8 cellular contexts compared by ENCODE assay signal in genomic region chr16:56789360-56789759, GRCh38. TPM values are rescaled to one million over a fixed set of nuclear protein-coding genes. Genes with fewer than 3 reads are reported as not detected.
DNase-seq lines count a peak whose midpoint lies in the region; ATAC-seq and TF ChIP-seq lines count a peak whose summit lies in the region.

No MANE protein-coding gene starts in this region.

- TF ChIP-seq CTCF in AG10803 (conservative IDR thresholded peaks at IDR 0.05; ENCODE audit: low read length) (peak; percentile 51), colonic mucosa (IDR thresholded peaks at IDR 0.05) (no peak), neural progenitor cell (IDR thresholded peaks at IDR 0.05) (peak; percentile 36)

- H3K27ac Mint-ChIP-seq in neural progenitor cell: no peak overlapping the region

- peaks cover 39% of the 10 kb centered on the region for H3K4me1 Mint-ChIP-seq in neural progenitor cell

- H3K9ac ChIP-seq in GM23248 (no peak overlapping the region), colonic mucosa (ENCODE audit: low read depth in 2 of 2, low read length in 2 of 2) (no peak overlapping the region), neural progenitor cell (no peak overlapping the region)

- no peaks in the 10 kb centered on the region for H3K9me2 ChIP-seq in GM23248 (ENCODE audit: insufficient read depth)

- no peaks in the 10 kb centered on the region for H3K4me1 ChIP-seq in GM23248 (ENCODE audit: insufficient read depth)
- H3K4me1 ChIP-seq in colonic mucosa: no peaks in the 10 kb centered on the region
- H3K4me1 ChIP-seq in neural progenitor cell: peaks cover 60% of the 10 kb centered on the region

- H4K20me1 ChIP-seq in GM23248 (ENCODE audit: insufficient read depth) (no peaks in the 10 kb centered on the region), neural progenitor cell (ENCODE audit: low read depth) (peaks cover 64% of the 10 kb centered on the region)

- H3K36me3 Mint-ChIP-seq in neural progenitor cell: no peaks in the 10 kb centered on the region

- intact Hi-C loops in colonic mucosa (cut with DNase I): no loop called here

- 93 to 96% methylated on average over 5 of the region's 5 CpGs for WGBS in GM23248 (ENCODE audit: low coverage in 1 of 2, low lambda C conversion rate in 2 of 2, missing lambda C conversion rate in 2 of 2), 2 experiments

- H3K9me3 ChIP-seq in GM23248 (ENCODE audit: low read depth) (no peaks in the 10 kb centered on the region), colonic mucosa (no peaks in the 10 kb centered on the region), neural progenitor cell (ENCODE audit: low read depth) (no peaks in the 10 kb centered on the region)

- H3K36me3 ChIP-seq in GM23248 (ENCODE audit: low read depth) (0 out of 2 replicates have a peak, but pooled peaks cover 3% of the 10 kb centered on the region), colonic mucosa (no peaks in the 10 kb centered on the region), neural progenitor cell (no peaks in the 10 kb centered on the region)

- H2AFZ ChIP-seq in GM23248 (no peak overlapping the region), neural progenitor cell (replicated peaks) (no peak overlapping the region)

- ATAC-seq in HG02973 (IDR thresholded peaks at IDR 0.05; ENCODE audit: unreplicated experiment): no peak

- in situ Hi-C loops in GM23248 (cut with MboI): no loop called here

- DNase-seq in AG10803 (ENCODE audit: low read depth) (peak; percentile 42), GM23248 (peak; percentile 60), NOMO-1 treated with DMSO at 0.1 percent for 48 hours (lab: John Stamatoyannopoulos, UW; ENCODE audit: unreplicated experiment) (peak; percentile 7), colonic mucosa (peak; percentile 29), neural progenitor cell (ENCODE audit: low spot score) (no peak), CD1c-positive myeloid dendritic cell (ENCODE audit: extremely low spot score) (no peak), iPS-NIHi11 (ENCODE audit: low spot score) (no peak)

- H3F3A ChIP-seq in GM23248 (ENCODE audit: insufficient read depth) (no peaks in the 10 kb centered on the region), neural progenitor cell (ENCODE audit: low read depth) (peaks cover 35% of the 10 kb centered on the region)

- peaks cover 17% of the 10 kb centered on the region for H3K79me2 ChIP-seq in GM23248 (ENCODE audit: insufficient read depth)
- peaks cover 82% of the 10 kb centered on the region for H3K79me2 ChIP-seq in neural progenitor cell (ENCODE audit: low read depth)

- H3K27ac ChIP-seq in GM23248 (no peak overlapping the region), colonic mucosa (no peak overlapping the region), neural progenitor cell (no peak overlapping the region)

- H3K4me3 Mint-ChIP-seq in neural progenitor cell: no peak overlapping the region

- no peak overlapping the region for H3K4me2 ChIP-seq in GM23248 (ENCODE audit: unreplicated experiment)
- no peak overlapping the region for H3K4me2 ChIP-seq in neural progenitor cell

- H3K4me3 ChIP-seq in AG10803 (ENCODE audit: low read length) (no peak overlapping the region), GM23248 (no peak overlapping the region), colonic mucosa (no peak overlapping the region), neural progenitor cell (no peak overlapping the region)

- no peaks in the 10 kb centered on the region for H3K27me3 ChIP-seq in GM23248 (replicated peaks; ENCODE audit: insufficient read depth)
- H3K27me3 ChIP-seq in colonic mucosa: no peaks in the 10 kb centered on the region
- no peaks in the 10 kb centered on the region for H3K27me3 ChIP-seq in neural progenitor cell

- no peaks in the 10 kb centered on the region for H3K27me3 Mint-ChIP-seq in neural progenitor cell (ENCODE audit: insufficient read depth, low read depth)

- no peaks in the 10 kb centered on the region for H3K9me3 Mint-ChIP-seq in neural progenitor cell

RNA-seq across cellular contexts. Expression of gene NUP93, which starts 59.4 kb away (rescaled TPM):
- total RNA-seq in GM23248 (2014; rRNA removed; shearing (Covaris generic)): 40.3 and 47.1 TPM in 2 replicates
- polyA plus RNA-seq in GM23248 (2016; fragmentation: Nextera tagmentation; extraction: Ambion mirVana): 49.6 and 51.2 TPM in 2 replicates
- total RNA-seq in colonic mucosa: 10 to 100 TPM; 33.0 to 79.2 TPM
- total RNA-seq in neural progenitor cell (ENCODE audit: low replicate concordance): 116 and 128 TPM in 2 replicates

Comparison
In these comparisons a context has a peak if more than half of its experiments do, and no peak if none do; other contexts are left out.
1. DNase-seq: peak in AG10803 (single experiment), GM23248 (single experiment), NOMO-1 treated with DMSO at 0.1 percent for 48 hours (single experiment) and colonic mucosa (single experiment); none in neural progenitor cell (single experiment), CD1c-positive myeloid dendritic cell (single experiment) and iPS-NIHi11 (single experiment).